Comparison of ENCODE assay signal across 18 cellular contexts in the genomic region with DNA sequence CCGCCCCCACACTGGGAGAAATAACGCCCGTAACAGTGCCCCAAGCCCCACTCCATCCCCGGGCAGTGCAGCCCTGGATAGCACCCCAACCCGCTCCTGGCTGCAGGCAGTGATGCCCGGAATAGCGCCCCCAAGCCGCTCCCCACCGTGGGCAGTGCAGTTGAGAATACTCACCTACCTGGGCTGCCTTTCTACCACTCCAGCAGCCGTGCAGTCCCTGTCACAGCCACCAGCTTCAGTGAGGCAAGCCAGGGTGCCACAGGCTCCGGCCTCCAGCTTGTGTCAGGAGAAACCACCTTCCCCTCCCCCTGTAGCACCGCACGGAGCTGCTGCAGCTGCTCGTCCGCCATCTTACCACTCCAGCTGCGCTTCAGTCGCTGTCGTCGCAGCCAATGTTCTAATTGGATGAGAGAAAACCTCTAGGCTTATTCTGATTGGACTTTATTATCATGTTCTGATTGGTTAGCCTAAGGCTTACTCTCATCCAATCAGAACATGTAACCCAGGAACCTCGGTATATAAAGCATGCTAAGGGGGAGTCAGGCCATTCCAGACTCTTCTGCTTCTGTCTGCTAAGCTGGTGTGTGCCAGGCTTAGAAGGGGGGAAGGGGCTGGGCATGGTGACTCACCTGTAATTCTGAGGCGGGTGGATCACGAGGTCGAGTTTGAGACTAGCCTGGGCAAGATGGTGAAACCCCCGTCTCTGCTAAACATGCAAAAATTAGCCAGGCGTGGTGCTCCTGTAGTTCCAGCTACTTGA. TPM values are rescaled to one million over a fixed set of nuclear protein-coding genes. Genes with fewer than 3 reads are reported as not detected.
DNase-seq lines count a peak whose midpoint lies in the region; ATAC-seq and TF ChIP-seq lines count a peak whose summit lies in the region.
"Had no signal": no experiment of that assay in that cellular context is flagged by ENCODE, and none has a peak within 500 bp of the region (broad histone marks: within the 10 kb centered on the region; RNA-seq: fewer than 3 reads in every experiment).

No MANE protein-coding gene starts in this region.

- no peaks in the 10 kb centered on the region for H3K4me1 ChIP-seq in Peyer's patch
- H3K4me1 ChIP-seq: heart right ventricle, suprapubic skin had no signal

- no peaks in the 10 kb centered on the region for H3K9me3 ChIP-seq in Peyer's patch
- H3K9me3 ChIP-seq: heart right ventricle, mucosa of descending colon, ovary, suprapubic skin had no signal

- H3K4me3 ChIP-seq in Peyer's patch: no peak overlapping the region
- H3K4me3 ChIP-seq: heart right ventricle, mucosa of descending colon, ovary, suprapubic skin had no signal

- no peak overlapping the region for H3K4me3 Mint-ChIP-seq in activated naive CD4-positive, alpha-beta T cell treated with anti-CD3 and anti-CD28 coated beads for 36 hours
- H3K4me3 Mint-ChIP-seq: activated CD4-positive, alpha-beta T cell treated with anti-CD3 and anti-CD28 coated beads for 36 hours; activated T-cell treated with anti-CD3 and anti-CD28 coated beads, Interleukin-2, amount 50 U/mL, for 72 hours had no signal

- no peaks in the 10 kb centered on the region for H3K36me3 Mint-ChIP-seq in activated naive CD4-positive, alpha-beta T cell treated with anti-CD3 and anti-CD28 coated beads for 36 hours (ENCODE audit: low read depth)

- H3K27ac ChIP-seq in Peyer's patch: no peak overlapping the region
- H3K27ac ChIP-seq: heart right ventricle, ovary, suprapubic skin had no signal

- no peaks in the 10 kb centered on the region for H3K27me3 Mint-ChIP-seq in activated naive CD4-positive, alpha-beta T cell treated with anti-CD3 and anti-CD28 coated beads for 36 hours (ENCODE audit: low read depth)

- intact Hi-C loops in activated naive CD4-positive, alpha-beta T cell treated with anti-CD3 and anti-CD28 coated beads for 36 hours (cut with micrococcal nuclease): no loop called here

- ATAC-seq in SK-N-SH treated with all-trans-retinoic acid at 6 μM for 48 hours (peak; percentile 98), HG03457 (IDR thresholded peaks at IDR 0.05; ENCODE audit: unreplicated experiment) (no peak)
- ATAC-seq: activated CD4-positive, alpha-beta T cell treated with anti-CD3 and anti-CD28 coated beads for 36 hours; activated T-cell treated with anti-CD3 and anti-CD28 coated beads, Interleukin-2, amount 50 U/mL, for 72 hours; heart right ventricle; left cardiac atrium; mucosa of descending colon; PC-3 had no signal

- H3K9me3 Mint-ChIP-seq in activated naive CD4-positive, alpha-beta T cell treated with anti-CD3 and anti-CD28 coated beads for 36 hours: no peaks in the 10 kb centered on the region
- H3K9me3 Mint-ChIP-seq: activated T-cell treated with anti-CD3 and anti-CD28 coated beads, Interleukin-2, amount 50 U/mL, for 72 hours had no signal

- no peaks in the 10 kb centered on the region for H3K27me3 ChIP-seq in Peyer's patch
- H3K27me3 ChIP-seq: ovary, suprapubic skin had no signal

- peaks cover 3% of the 10 kb centered on the region for H3K4me1 Mint-ChIP-seq in activated naive CD4-positive, alpha-beta T cell treated with anti-CD3 and anti-CD28 coated beads for 36 hours (ENCODE audit: low read depth)
- H3K4me1 Mint-ChIP-seq: activated CD4-positive, alpha-beta T cell treated with anti-CD3 and anti-CD28 coated beads for 36 hours had no signal

- no peak overlapping the region for H3K27ac Mint-ChIP-seq in activated naive CD4-positive, alpha-beta T cell treated with anti-CD3 and anti-CD28 coated beads for 36 hours
- H3K27ac Mint-ChIP-seq: activated CD4-positive, alpha-beta T cell treated with anti-CD3 and anti-CD28 coated beads for 36 hours; activated T-cell treated with anti-CD3 and anti-CD28 coated beads, Interleukin-2, amount 50 U/mL, for 72 hours had no signal

- no peak for TF ChIP-seq POLR2A in Peyer's patch (IDR thresholded peaks at IDR 0.05)

- CTCF ChIA-PET in activated naive CD4-positive, alpha-beta T cell treated with anti-CD3 and anti-CD28 coated beads for 36 hours (lab: Charles Lee): no interaction called here

- no peak for TF ChIP-seq CTCF in Peyer's patch (IDR thresholded peaks at IDR 0.05)

- no peaks in the 10 kb centered on the region for H3K36me3 ChIP-seq in Peyer's patch
- H3K36me3 ChIP-seq: heart right ventricle, ovary, suprapubic skin had no signal

- DNase-seq in DMS153 (lab: John Stamatoyannopoulos, UW) (peak; percentile 90), NCI-H1417 treated with DMSO at 0.1 percent for 48 hours (lab: John Stamatoyannopoulos, UW) (peak; percentile 65), NCI-H446 (lab: John Stamatoyannopoulos, UW) (peak; percentile 73 to 91), Peyer's patch (no peak)
- no peak for DNase-seq in activated naive CD4-positive, alpha-beta T cell treated with anti-CD3 and anti-CD28 coated beads for 36 hours
- no peak for DNase-seq in stimulated activated CD4-positive, alpha-beta T cell treated with anti-CD3 and anti-CD28 coated beads, Interleukin-15, amount 100 ng/mL, for 24 hours
- DNase-seq: activated T-cell treated with anti-CD3 and anti-CD28 coated beads, Interleukin-2, amount 50 U/mL, for 72 hours; amygdala; DMS79; heart right ventricle; left cardiac atrium; mucosa of descending colon; ovary; PC-3 had no signal

TF ChIP-seq in SK-N-SH treated with all-trans-retinoic acid at 6 μM for 48 hours, 23 proteins besides CTCF, POLR2A, EP300 and RAD21:
- TF ChIP-seq, protein P1, sequence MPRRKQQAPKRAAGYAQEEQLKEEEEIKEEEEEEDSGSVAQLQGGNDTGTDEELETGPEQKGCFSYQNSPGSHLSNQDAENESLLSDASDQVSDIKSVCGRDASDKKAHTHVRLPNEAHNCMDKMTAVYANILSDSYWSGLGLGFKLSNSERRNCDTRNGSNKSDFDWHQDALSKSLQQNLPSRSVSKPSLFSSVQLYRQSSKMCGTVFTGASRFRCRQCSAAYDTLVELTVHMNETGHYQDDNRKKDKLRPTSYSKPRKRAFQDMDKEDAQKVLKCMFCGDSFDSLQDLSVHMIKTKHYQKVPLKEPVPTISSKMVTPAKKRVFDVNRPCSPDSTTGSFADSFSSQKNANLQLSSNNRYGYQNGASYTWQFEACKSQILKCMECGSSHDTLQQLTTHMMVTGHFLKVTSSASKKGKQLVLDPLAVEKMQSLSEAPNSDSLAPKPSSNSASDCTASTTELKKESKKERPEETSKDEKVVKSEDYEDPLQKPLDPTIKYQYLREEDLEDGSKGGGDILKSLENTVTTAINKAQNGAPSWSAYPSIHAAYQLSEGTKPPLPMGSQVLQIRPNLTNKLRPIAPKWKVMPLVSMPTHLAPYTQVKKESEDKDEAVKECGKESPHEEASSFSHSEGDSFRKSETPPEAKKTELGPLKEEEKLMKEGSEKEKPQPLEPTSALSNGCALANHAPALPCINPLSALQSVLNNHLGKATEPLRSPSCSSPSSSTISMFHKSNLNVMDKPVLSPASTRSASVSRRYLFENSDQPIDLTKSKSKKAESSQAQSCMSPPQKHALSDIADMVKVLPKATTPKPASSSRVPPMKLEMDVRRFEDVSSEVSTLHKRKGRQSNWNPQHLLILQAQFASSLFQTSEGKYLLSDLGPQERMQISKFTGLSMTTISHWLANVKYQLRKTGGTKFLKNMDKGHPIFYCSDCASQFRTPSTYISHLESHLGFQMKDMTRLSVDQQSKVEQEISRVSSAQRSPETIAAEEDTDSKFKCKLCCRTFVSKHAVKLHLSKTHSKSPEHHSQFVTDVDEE (CRISPR knock-in tag; IDR thresholded peaks at IDR 0.05): 0 out of 2 replicates have a peak, but pooled peaks have one; percentile 22
- TF ChIP-seq BACH2 (CRISPR knock-in tag; IDR thresholded peaks at IDR 0.05; ENCODE audit: borderline replicate concordance): no peak
- no peak for TF ChIP-seq ZFP3 (CRISPR knock-in tag; IDR thresholded peaks at IDR 0.05)
- TF ChIP-seq TCF4 (CRISPR knock-in tag; IDR thresholded peaks at IDR 0.05; ENCODE audit: borderline replicate concordance): no peak
- TF ChIP-seq SNAI2 (CRISPR knock-in tag; IDR thresholded peaks at IDR 0.05): no peak
- no peak for TF ChIP-seq ZFP30 (CRISPR knock-in tag; IDR thresholded peaks at IDR 0.05)
- TF ChIP-seq CSDC2 (CRISPR knock-in tag; IDR thresholded peaks at IDR 0.05): peak; percentile 47; the same call in 1 of the 2 replicates

RNA-seq across cellular contexts. Expression of gene ZNF33B, which starts 53.2 kb away (rescaled TPM):
- 100 to 1,000 TPM in 1 of 4 donors, 10 to 100 TPM in 2, 1 to 10 TPM in 1; 7.4 to 140 (median 19.0) TPM for total RNA-seq in Peyer's patch
- total RNA-seq in activated naive CD4-positive, alpha-beta T cell treated with anti-CD3 and anti-CD28 coated beads for 36 hours: 10 to 100 TPM; 10.4 to 14.8 TPM

Comparison
In these comparisons a context has a peak if more than half of its experiments do, and no peak if none do; other contexts are left out.
1. DNase-seq: peak in DMS153 (single experiment), NCI-H1417 treated with DMSO at 0.1 percent for 48 hours (single experiment) and NCI-H446 (2 of 2); none in Peyer's patch (0 of 3), activated naive CD4-positive, alpha-beta T cell treated with anti-CD3 and anti-CD28 coated beads for 36 hours (single experiment) and stimulated activated CD4-positive, alpha-beta T cell treated with anti-CD3 and anti-CD28 coated beads, Interleukin-15, amount 100 ng/mL, for 24 hours (single experiment).